Comparison of ENCODE assay signal across 10 cellular contexts in genomic region chr5:163914911-163915310, GRCh38.
DNase-seq lines count a peak whose midpoint lies in the region; ATAC-seq, FAIRE-seq and TF ChIP-seq lines count a peak whose summit lies in the region.
"Had no signal": no experiment of that assay in that cellular context is flagged by ENCODE, and none has a peak within 500 bp of the region (broad histone marks: within the 10 kb centered on the region; RNA-seq: fewer than 3 reads in every experiment).

No MANE protein-coding gene starts in this region.

- H3K9me3 Mint-ChIP-seq in neural progenitor cell, result peaks cover 6% of the 10 kb centered on the region

- H3K79me2 ChIP-seq in K562 (ENCODE audit: control insufficient read depth, insufficient read depth, low read length), result no peaks in the 10 kb centered on the region
- no peaks in the 10 kb centered on the region for H3K79me2 ChIP-seq in neural progenitor cell (ENCODE audit: low read depth)

- ATAC-seq in GM21528 (IDR thresholded peaks at IDR 0.05; ENCODE audit: low FRiP score, unreplicated experiment), result peak; percentile 9
- peak; percentile 70 for ATAC-seq in K562

- H2AFZ ChIP-seq in K562 (ENCODE audit: low read depth, low read length), result no peak overlapping the region
- no peak overlapping the region for H2AFZ ChIP-seq in neural progenitor cell (replicated peaks)

- CTCF ChIA-PET in K562 (lab: Yijun Ruan, JAX; ENCODE audit: low intra/inter-chr PET ratio), result no interaction called here

- TF ChIP-seq CTCF in HL-60 (IDR thresholded peaks at IDR 0.05; ENCODE audit: insufficient read depth, low read length) (no peak), K562 (IDR thresholded peaks at IDR 0.05 in 2 of 3, conservative IDR thresholded peaks at IDR 0.05 in 1 of 3; ENCODE audit: insufficient read depth in 2 of 3, low read depth in 1 of 3, low read length in 3 of 3) (no peak), neural progenitor cell (IDR thresholded peaks at IDR 0.05) (no peak)

- H3K9ac ChIP-seq in K562 (ENCODE audit: insufficient read depth in 1 of 2, low read depth in 2 of 2, low read length in 2 of 2) (no peak overlapping the region), neural progenitor cell (no peak overlapping the region)

- no peak for TF ChIP-seq RAD21 in K562 (CRISPR knock-in tag; conservative IDR thresholded peaks at IDR 0.05 in 1 of 2, IDR thresholded peaks at IDR 0.05 in 1 of 2)

- intact Hi-C loops in K562 (cut with micrococcal nuclease), result no loop called here

- no peak for TF ChIP-seq EP300 in K562 (IDR thresholded peaks at IDR 0.05; ENCODE audit: low read length)

- no peaks in the 10 kb centered on the region for H3K9me1 ChIP-seq in K562 (ENCODE audit: control insufficient read depth, insufficient read depth, low read length)

- H4K20me1 ChIP-seq in K562 (replicated peaks; ENCODE audit: control insufficient read depth, insufficient read depth, low read length) (no peaks in the 10 kb centered on the region), neural progenitor cell (ENCODE audit: low read depth) (no peaks in the 10 kb centered on the region)

- H3K4me1 ChIP-seq in K562 (replicated peaks in 1 of 2; ENCODE audit: control insufficient read depth in 2 of 2, insufficient read depth in 2 of 2, low read length in 2 of 2) (no peaks in the 10 kb centered on the region), neural progenitor cell (no peaks in the 10 kb centered on the region)

- H3K36me3 Mint-ChIP-seq in neural progenitor cell, result peaks cover 2% of the 10 kb centered on the region

- 2% methylated on average over 5 of the region's 5 CpGs for WGBS in K562 (ENCODE audit: insufficient coverage, low coverage, missing lambda C conversion rate)

- BruUV-seq in K562 (replicated peaks; lab: Mats Ljungman, UMichigan), result no TSS peak

- H3K27ac ChIP-seq in HL-60 (replicated peaks), result peak overlapping the region; percentile 77
- no peak overlapping the region for H3K27ac ChIP-seq in K562 (ENCODE audit: extremely low read depth, low read depth, low read length)
- H3K27ac ChIP-seq in caudate nucleus (ENCODE audit: low read depth, low read length), result no peak overlapping the region
- H3K27ac ChIP-seq in neural progenitor cell, result no peak overlapping the region

- no peaks in the 10 kb centered on the region for H3K36me3 ChIP-seq in K562 (ENCODE audit: control insufficient read depth, insufficient read depth, low read length)
- no peaks in the 10 kb centered on the region for H3K36me3 ChIP-seq in neural progenitor cell

- no peak overlapping the region for H3K4me3 Mint-ChIP-seq in neural progenitor cell

- H3K27me3 ChIP-seq in HL-60 (ENCODE audit: insufficient read depth, poor library complexity, severe bottlenecking) (no peaks in the 10 kb centered on the region), K562 (ENCODE audit: control insufficient read depth in 2 of 2, insufficient read depth in 2 of 2, low read length in 2 of 2) (no peaks in the 10 kb centered on the region), neural progenitor cell (no peaks in the 10 kb centered on the region)
- H3K27me3 ChIP-seq: dorsolateral prefrontal cortex had no signal

- POLR2A ChIA-PET in K562 (lab: Yijun Ruan, JAX), result no interaction called here

- no peak overlapping the region for H3K4me2 ChIP-seq in K562 (ENCODE audit: insufficient read depth, low read length)
- no peak overlapping the region for H3K4me2 ChIP-seq in neural progenitor cell

- H3F3A ChIP-seq in neural progenitor cell (ENCODE audit: low read depth), result no peaks in the 10 kb centered on the region

- no peak for TF ChIP-seq POLR2A in K562 (conservative IDR thresholded peaks at IDR 0.05)

- peaks cover 15% of the 10 kb centered on the region for H3K4me1 Mint-ChIP-seq in neural progenitor cell

- in situ Hi-C loops in K562 (cut with MboI), result no loop called here

- no peak overlapping the region for H3K27ac Mint-ChIP-seq in neural progenitor cell

- H3K27me3 Mint-ChIP-seq in neural progenitor cell (ENCODE audit: insufficient read depth, low read depth), result peaks cover 2% of the 10 kb centered on the region

- DNase-seq in CMK (ENCODE audit: low read depth) (peak; percentile 9), HL-60 (ENCODE audit: low read depth in 1 of 2, low spot score in 1 of 2) (peak in 1 of 2 experiments; percentile 66), K562 (ENCODE audit: extremely low read depth in 1 of 4, low spot score in 3 of 4) (peak in 1 of 4 experiments; percentile 19), caudate nucleus (lab: John Stamatoyannopoulos, UW) (no peak), neural progenitor cell (ENCODE audit: low spot score) (no peak), HPDE6-E6E7 (ENCODE audit: extremely low spot score) (no peak), T-helper 9 cell (no peak)
- DNase-seq: dorsolateral prefrontal cortex had no signal

- no peak overlapping the region for H3K4me3 ChIP-seq in HL-60 (replicated peaks; ENCODE audit: insufficient read depth, low read length)
- no peak overlapping the region for H3K4me3 ChIP-seq in K562
- no peak overlapping the region for H3K4me3 ChIP-seq in neural progenitor cell
- H3K4me3 ChIP-seq: dorsolateral prefrontal cortex had no signal

- FAIRE-seq in K562 (lab: Jason Lieb, UNC), result no peak
- FAIRE-seq: TTC549 had no signal

- H3K9me3 ChIP-seq in K562 (replicated peaks; ENCODE audit: control insufficient read depth, insufficient read depth, low read depth, low read length) (0 out of 2 replicates have a peak, but pooled peaks cover 1% of the 10 kb centered on the region), neural progenitor cell (ENCODE audit: low read depth) (no peaks in the 10 kb centered on the region)

TF ChIP-seq in K562, 482 proteins besides CTCF, POLR2A, EP300 and RAD21:
- TF ChIP-seq E2F8 (IDR thresholded peaks at IDR 0.05; ENCODE audit: low read depth, partially characterized antibody) (no peak), NFE2L1 (tag; IDR thresholded peaks at IDR 0.05; ENCODE audit: borderline replicate concordance, low read depth) (no peak), ZNF668 (CRISPR knock-in tag; IDR thresholded peaks at IDR 0.05) (no peak), MCM5 (IDR thresholded peaks at IDR 0.05; ENCODE audit: low read depth) (no peak), ZNF740 (CRISPR knock-in tag; IDR thresholded peaks at IDR 0.05) (no peak), ZNF740 (tag; IDR thresholded peaks at IDR 0.05) (no peak), CBFA2T3 (IDR thresholded peaks at IDR 0.05) (0 out of 2 replicates have a peak, but pooled peaks have one; percentile 4), RFX1 (IDR thresholded peaks at IDR 0.05) (no peak), ID3 (CRISPR knock-in tag; IDR thresholded peaks at IDR 0.05) (no peak), ID3 (tag; IDR thresholded peaks at IDR 0.05) (no peak)
